9 cellular contexts compared by ENCODE assay signal in genomic region chr1:91402023-91402422, GRCh38. TPM values are rescaled to one million over a fixed set of nuclear protein-coding genes. Genes with fewer than 3 reads are reported as not detected.
DNase-seq lines count a peak whose midpoint lies in the region; ATAC-seq, FAIRE-seq and TF ChIP-seq lines count a peak whose summit lies in the region.
"Had no signal": no experiment of that assay in that cellular context is flagged by ENCODE, and none has a peak within 500 bp of the region (broad histone marks: within the 10 kb centered on the region; RNA-seq: fewer than 3 reads in every experiment).

No MANE protein-coding gene starts in this region.

- peaks cover 41% of the 10 kb centered on the region for H3K27me3 Mint-ChIP-seq in CD8-positive, alpha-beta T cell (ENCODE audit: low read depth)
- H3K27me3 Mint-ChIP-seq in effector memory CD8-positive, alpha-beta T cell: peaks cover 65 to 70% of the 10 kb centered on the region in 2 donors

- no peak overlapping the region for H3K4me3 ChIP-seq in CD8-positive, alpha-beta T cell (ENCODE audit: low read depth, low read length)
- no peak overlapping the region for H3K4me3 ChIP-seq in RWPE2 (ENCODE audit: severe bottlenecking)
- H3K4me3 ChIP-seq in MG63: no peak overlapping the region
- H3K4me3 ChIP-seq in small intestine (ENCODE audit: low read depth in 1 of 2, low read length in 2 of 2): no peak overlapping the region

- H3K4me1 ChIP-seq in CD8-positive, alpha-beta T cell (ENCODE audit: insufficient read depth, low read length): peaks cover 7% of the 10 kb centered on the region
- H3K4me1 ChIP-seq in RWPE2 (ENCODE audit: insufficient read depth, poor library complexity, severe bottlenecking) (no peaks in the 10 kb centered on the region), small intestine (ENCODE audit: control insufficient read depth in 2 of 2, insufficient read depth in 1 of 2, low read depth in 1 of 2, low read length in 1 of 2) (peaks cover 0 to 3% of the 10 kb centered on the region in 2 donors)

- H3K27me3 ChIP-seq in CD8-positive, alpha-beta T cell (ENCODE audit: insufficient read depth, low read length): no peaks in the 10 kb centered on the region
- H3K27me3 ChIP-seq in RWPE2 (ENCODE audit: insufficient read depth, poor library complexity, severe bottlenecking) (peaks cover 45% of the 10 kb centered on the region), MG63 (peaks cover 2% of the 10 kb centered on the region; the same call in 1 of the 2 replicates), small intestine (ENCODE audit: control insufficient read depth in 2 of 2, insufficient read depth in 2 of 2, low read length in 2 of 2) (no peaks in the 10 kb centered on the region)

- H3K36me3 Mint-ChIP-seq in CD8-positive, alpha-beta T cell: no peaks in the 10 kb centered on the region
- no peaks in the 10 kb centered on the region for H3K36me3 Mint-ChIP-seq in effector memory CD8-positive, alpha-beta T cell (ENCODE audit: insufficient read depth)

- peak; percentile 40 for TF ChIP-seq CTCF in CD8-positive, alpha-beta T cell (IDR thresholded peaks at IDR 0.05)
- peak; percentile 73 for TF ChIP-seq CTCF in RWPE2 (IDR thresholded peaks at IDR 0.05; ENCODE audit: poor library complexity, severe bottlenecking)

- H3K4me3 Mint-ChIP-seq in CD8-positive, alpha-beta T cell: no peak overlapping the region
- no peak overlapping the region for H3K4me3 Mint-ChIP-seq in effector memory CD8-positive, alpha-beta T cell

- WGBS in small intestine, 3 donors: 24 to 31% (median 30%) methylated on average over 3 of the region's 3 CpGs

- H3K4me1 Mint-ChIP-seq in CD8-positive, alpha-beta T cell (ENCODE audit: low read depth): peaks cover 11% of the 10 kb centered on the region
- H3K4me1 Mint-ChIP-seq in effector memory CD8-positive, alpha-beta T cell (ENCODE audit: low read depth in 2 of 2): peaks cover 0 to 3% of the 10 kb centered on the region in 2 donors

- no peak for DNase-seq in CD8-positive, alpha-beta T cell
- DNase-seq in HTR-8/SVneo (ENCODE audit: insufficient read length, low spot score) (peak; percentile 12), RWPE2 (ENCODE audit: low spot score) (no peak), inferior parietal cortex (ENCODE audit: extremely low spot score) (peak; percentile 62), MG63 (no peak), small intestine (no peak)
- DNase-seq in effector memory CD8-positive, alpha-beta T cell: no peak
- no peak for DNase-seq in activated CD4-positive, alpha-beta T cell treated with anti-CD3 and anti-CD28 coated beads, Interleukin-2, amount 50 U/mL, for 48 hours

- H3K9me3 ChIP-seq in CD8-positive, alpha-beta T cell (ENCODE audit: low read length): no peaks in the 10 kb centered on the region
- H3K9me3 ChIP-seq in RWPE2 (ENCODE audit: severe bottlenecking): no peaks in the 10 kb centered on the region
- no peaks in the 10 kb centered on the region for H3K9me3 ChIP-seq in MG63
- H3K9me3 ChIP-seq in small intestine (ENCODE audit: control insufficient read depth, low read depth): no peaks in the 10 kb centered on the region

- no peak overlapping the region for H3K27ac Mint-ChIP-seq in CD8-positive, alpha-beta T cell
- no peak overlapping the region for H3K27ac Mint-ChIP-seq in effector memory CD8-positive, alpha-beta T cell

- intact Hi-C loops in CD8-positive, alpha-beta T cell (cut with DNase I, micrococcal nuclease): loop anchor here (1.0 to 5.0 kb wide), 5 partner anchors 120 to 525 kb away; partner anchors contain the start of gene ZNF644 (in 1 of the 2)

- FAIRE-seq in HTR-8/SVneo (lab: Jason Lieb, UNC) (no peak), small intestine (lab: Jason Lieb, UNC) (no peak)

- no peak overlapping the region for H3K27ac ChIP-seq in CD8-positive, alpha-beta T cell (ENCODE audit: low read depth, low read length)
- H3K27ac ChIP-seq in RWPE2 (ENCODE audit: poor library complexity, severe bottlenecking): no peak overlapping the region
- H3K27ac ChIP-seq in small intestine (ENCODE audit: low read depth in 1 of 2, low read length in 1 of 2): no peak overlapping the region
- H3K27ac ChIP-seq: epithelial cell of prostate had no signal

- H3K9me3 Mint-ChIP-seq in CD8-positive, alpha-beta T cell: no peaks in the 10 kb centered on the region
- H3K9me3 Mint-ChIP-seq in effector memory CD8-positive, alpha-beta T cell: no peaks in the 10 kb centered on the region

- POLR2A ChIA-PET in CD8-positive, alpha-beta T cell (lab: Charles Lee): no interaction called here

- H3K36me3 ChIP-seq in CD8-positive, alpha-beta T cell (ENCODE audit: insufficient read depth, low read length): no peaks in the 10 kb centered on the region
- H3K36me3 ChIP-seq in RWPE2 (ENCODE audit: low read depth) (no peaks in the 10 kb centered on the region), MG63 (no peaks in the 10 kb centered on the region), small intestine (ENCODE audit: control insufficient read depth in 2 of 2, insufficient read depth in 2 of 2, low read length in 2 of 2) (no peaks in the 10 kb centered on the region)

- CTCF ChIA-PET in CD8-positive, alpha-beta T cell (lab: Charles Lee): no interaction called here

- no peak for ATAC-seq in CD8-positive, alpha-beta T cell
- no peak for ATAC-seq in RWPE2 (ENCODE audit: low read depth)
- no peak for ATAC-seq in effector memory CD8-positive, alpha-beta T cell (replicated peaks)

RNA-seq across cellular contexts. Expression of gene HFM1, which starts 2.6 kb away (rescaled TPM):
- total RNA-seq in CD8-positive, alpha-beta T cell: not detected
- 0.07 TPM in 1 of 2 replicates, not detected in the other for total RNA-seq in MG63 (2014; rRNA removed; shearing (Covaris generic); ENCODE audit: low replicate concordance)
- polyA plus RNA-seq in small intestine: under 1 TPM in 1 of 3 donors, not detected in 2; 0.25 TPM

Comparison
In these comparisons a context has a peak if more than half of its experiments do, and no peak if none do; other contexts are left out.
1. DNase-seq: peak in HTR-8/SVneo (single experiment) and inferior parietal cortex (single experiment); none in CD8-positive, alpha-beta T cell (0 of 7), RWPE2 (single experiment), effector memory CD8-positive, alpha-beta T cell (0 of 3), activated CD4-positive, alpha-beta T cell treated with anti-CD3 and anti-CD28 coated beads, Interleukin-2, amount 50 U/mL, for 48 hours (0 of 2), MG63 (single experiment) and small intestine (single experiment).